Comparison of ENCODE assay signal across 19 cellular contexts in genomic region chr1:185224132-185224531, GRCh38.
DNase-seq lines count a peak whose midpoint lies in the region; ATAC-seq, FAIRE-seq and TF ChIP-seq lines count a peak whose summit lies in the region.
"Had no signal": no experiment of that assay in that cellular context is flagged by ENCODE, and none has a peak within 500 bp of the region (broad histone marks: within the 10 kb centered on the region; RNA-seq: fewer than 3 reads in every experiment).

No MANE protein-coding gene starts in this region.

- no peak overlapping the region for H3K56ac ChIP-seq in mesendoderm (ENCODE audit: low read length)

- peaks cover 18% of the 10 kb centered on the region for H3K9me3 Mint-ChIP-seq in WTC11
- H3K9me3 Mint-ChIP-seq in endothelial cell (ENCODE audit: unreplicated experiment): no peaks in the 10 kb centered on the region
- H3K9me3 Mint-ChIP-seq: CD8-positive, alpha-beta T cell had no signal

- H3K36me3 ChIP-seq in HEK293 (ENCODE audit: control insufficient read depth in 2 of 2, insufficient read depth in 1 of 2, low read length in 2 of 2) (peaks cover 0 to 3% of the 10 kb centered on the region in 2 experiments; a peak in 2 of 3 replicates), mesendoderm (ENCODE audit: control insufficient read depth, insufficient read depth, low read length) (no peaks in the 10 kb centered on the region)
- H3K36me3 ChIP-seq: HAP-1 had no signal

- no peak overlapping the region for H3K4me3 ChIP-seq in A549
- no peak overlapping the region for H3K4me3 ChIP-seq in HEK293 (ENCODE audit: low read depth, low read length)
- no peak overlapping the region for H3K4me3 ChIP-seq in mesendoderm (ENCODE audit: low read length)
- H3K4me3 ChIP-seq: GM23338, HAP-1 had no signal

- ATAC-seq in A549 (no peak), WTC11 (no peak), GM19328 (IDR thresholded peaks at IDR 0.05; ENCODE audit: unreplicated experiment) (no peak)
- ATAC-seq: CD8-positive, alpha-beta T cell; GM23338 had no signal

- no peaks in the 10 kb centered on the region for H3K79me1 ChIP-seq in mesendoderm (ENCODE audit: low read length)

- 47% methylated on average over 1 of the region's 1 CpG for WGBS in A549 (ENCODE audit: missing lambda C conversion rate)
- no CpG with 5 or more reads among the region's 1 CpG for WGBS in mesendoderm (ENCODE audit: extremely low coverage, insufficient coverage, low lambda C conversion rate)

- H3K79me2 ChIP-seq in mesendoderm (ENCODE audit: control insufficient read depth, insufficient read depth, low read length): no peaks in the 10 kb centered on the region

- H4K8ac ChIP-seq in mesendoderm (ENCODE audit: low read depth, low read length): no peak overlapping the region

- no peak overlapping the region for H3K4me3 Mint-ChIP-seq in WTC11
- peak overlapping the region; percentile 19 for H3K4me3 Mint-ChIP-seq in endothelial cell (ENCODE audit: unreplicated experiment)
- H3K4me3 Mint-ChIP-seq: CD8-positive, alpha-beta T cell; GM23338 had no signal

- H3K23ac ChIP-seq in mesendoderm (ENCODE audit: low read length): no peak overlapping the region

- TF ChIP-seq EP300 in A549 (IDR thresholded peaks at IDR 0.05): no peak

- no peaks in the 10 kb centered on the region for H3K27me3 ChIP-seq in mesendoderm (ENCODE audit: insufficient read depth, low read length, poor library complexity)

- no peak for TF ChIP-seq RAD21 in A549 (conservative IDR thresholded peaks at IDR 0.05 in 1 of 2, IDR thresholded peaks at IDR 0.05 in 1 of 2)

- no peak overlapping the region for H2AK5ac ChIP-seq in mesendoderm (ENCODE audit: low read length)

- H3K27ac Mint-ChIP-seq in WTC11 (no peak overlapping the region), endothelial cell (ENCODE audit: unreplicated experiment) (no peak overlapping the region)
- H3K27ac Mint-ChIP-seq: CD8-positive, alpha-beta T cell; GM23338 had no signal

- H3K9me3 ChIP-seq in A549 (peaks cover 10% of the 10 kb centered on the region), HEK293 (ENCODE audit: control insufficient read depth, insufficient read depth, low read depth, low read length) (no peaks in the 10 kb centered on the region)
- H3K9me3 ChIP-seq: Caco-2, HAP-1 had no signal

- no peak for TF ChIP-seq POLR2A in A549 (IDR thresholded peaks at IDR 0.05; ENCODE audit: low read length)

- H3K4me2 ChIP-seq in A549: no peak overlapping the region
- H3K4me2 ChIP-seq in mesendoderm (ENCODE audit: low read length): no peak overlapping the region
- H3K4me2 ChIP-seq: GM23338 had no signal

- H3K9ac ChIP-seq in mesendoderm (ENCODE audit: low read length): no peak overlapping the region

- H3K27ac ChIP-seq in A549 (no peak overlapping the region), HEK293 (ENCODE audit: extremely low read depth, low read depth, low read length) (no peak overlapping the region), mesendoderm (ENCODE audit: low read depth, low read length) (no peak overlapping the region)

- no peak overlapping the region for H2BK120ac ChIP-seq in mesendoderm (ENCODE audit: low read depth, low read length)

- POLR2A ChIA-PET in A549 (lab: Yijun Ruan, JAX): no interaction called here
- POLR2A ChIA-PET in HEK293 (lab: Yijun Ruan, JAX): no interaction called here
- POLR2A ChIA-PET in WTC11 (lab: Charles Lee): no interaction called here

- H3K4me1 Mint-ChIP-seq in WTC11 (peaks cover 8% of the 10 kb centered on the region), endothelial cell (ENCODE audit: unreplicated experiment) (peaks cover 4% of the 10 kb centered on the region)

- CTCF ChIA-PET in A549 (lab: Yijun Ruan, JAX): interaction anchor here (0.6 kb wide), 1 partner anchor 356 kb away, joined by 3 read pairs; no protein-coding TSS in a partner anchor
- CTCF ChIA-PET in HEK293 (lab: Yijun Ruan, JAX): no interaction called here
- CTCF ChIA-PET in WTC11 (lab: Charles Lee): no interaction called here

- no peak overlapping the region for H3K4ac ChIP-seq in mesendoderm (ENCODE audit: low read depth, low read length)

- no peak overlapping the region for H2BK5ac ChIP-seq in mesendoderm (ENCODE audit: low read length)

- DNase-seq in A549 (ENCODE audit: low read depth in 1 of 2, low spot score in 1 of 2) (no peak), WTC11 (ENCODE audit: low spot score) (no peak), endothelial cell (ENCODE audit: low spot score) (no peak), mesendoderm (no peak)
- DNase-seq in stimulated activated CD4-positive, alpha-beta T cell treated with anti-CD3 and anti-CD28 coated beads, Interleukin-12 subunit alpha, Interleukin-12 subunit beta, amount 100 ng/mL, for 4 hours: no peak
- DNase-seq: 8988T; C1 segment of cervical spinal cord; Caco-2; CD8-positive, alpha-beta T cell; DMS153; DND-41 had no signal

- H3K27me3 Mint-ChIP-seq in WTC11 (ENCODE audit: low read depth) (no peaks in the 10 kb centered on the region), endothelial cell (ENCODE audit: unreplicated experiment) (no peaks in the 10 kb centered on the region)

- H3K36me3 Mint-ChIP-seq in WTC11 (peaks cover 18% of the 10 kb centered on the region), endothelial cell (ENCODE audit: low read depth, unreplicated experiment) (peaks cover 31% of the 10 kb centered on the region)

- H2BK15ac ChIP-seq in mesendoderm (replicated peaks; ENCODE audit: low read depth): no peak overlapping the region

- H3K4me1 ChIP-seq in A549: no peaks in the 10 kb centered on the region
- no peaks in the 10 kb centered on the region for H3K4me1 ChIP-seq in HEK293 (ENCODE audit: control insufficient read depth, insufficient read depth, low read length)
- H3K4me1 ChIP-seq in mesendoderm (ENCODE audit: control insufficient read depth, low read depth, low read length): no peaks in the 10 kb centered on the region
- H3K4me1 ChIP-seq: Caco-2 had no signal

- no peak for FAIRE-seq in A549 (lab: Jason Lieb, UNC)
- FAIRE-seq: G401.6, GM12892, GM19239, H54 had no signal

- no peak overlapping the region for H3K18ac ChIP-seq in mesendoderm (ENCODE audit: low read length)

- no peak overlapping the region for H4K5ac ChIP-seq in mesendoderm (ENCODE audit: low read length)

- no peak for TF ChIP-seq CTCF in A549 (IDR thresholded peaks at IDR 0.05)
- no peak for TF ChIP-seq CTCF in HEK293 (tag by site-specific recombination; IDR thresholded peaks at IDR 0.05)
- TF ChIP-seq CTCF in WTC11 (IDR thresholded peaks at IDR 0.05): no peak
- TF ChIP-seq CTCF in endothelial cell (IDR thresholded peaks at IDR 0.05; ENCODE audit: unreplicated experiment): no peak

TF ChIP-seq in A549, 52 proteins besides CTCF, POLR2A, EP300 and RAD21 (continues in another document):
- TF ChIP-seq KDM1A (IDR thresholded peaks at IDR 0.05; ENCODE audit: low read depth): peak; percentile 68; the same call in 1 of the 2 replicates
- TF ChIP-seq MAFK (IDR thresholded peaks at IDR 0.05; ENCODE audit: partially characterized antibody): no peak
- TF ChIP-seq RNF2 (IDR thresholded peaks at IDR 0.05; ENCODE audit: borderline replicate concordance, low read depth): no peak
- TF ChIP-seq FOSL2 (IDR thresholded peaks at IDR 0.05): no peak
- TF ChIP-seq FOSL2 (CRISPR knock-in tag; IDR thresholded peaks at IDR 0.05): no peak
- no peak for TF ChIP-seq E2F6 (IDR thresholded peaks at IDR 0.05; ENCODE audit: borderline replicate concordance, low read depth)
- TF ChIP-seq RCOR1 (IDR thresholded peaks at IDR 0.05; ENCODE audit: low read depth, low read length): no peak
- TF ChIP-seq FOSB (CRISPR knock-in tag; IDR thresholded peaks at IDR 0.05): no peak

TF ChIP-seq in HEK293, 187 proteins besides CTCF, POLR2A, EP300 and RAD21 (continues in another document):
- TF ChIP-seq ZNF555 (tag by site-specific recombination; conservative IDR thresholded peaks at IDR 0.05) (no peak), ZNF140 (tag by site-specific recombination; IDR thresholded peaks at IDR 0.05) (no peak), ZXDB (tag by site-specific recombination; IDR thresholded peaks at IDR 0.05) (no peak), SETDB1 (IDR thresholded peaks at IDR 0.05; ENCODE audit: insufficient read length, low read length) (peak; percentile 55)

TF ChIP-seq in WTC11, 78 proteins besides CTCF, POLR2A, EP300 and RAD21:
- TF ChIP-seq GTF2I (CRISPR knock-in tag; conservative IDR thresholded peaks at IDR 0.05): 0 out of 2 replicates have a peak, but pooled peaks have one; percentile 23
- no peak for TF ChIP-seq PRRX2 (CRISPR knock-in tag; IDR thresholded peaks at IDR 0.05)
- no peak for TF ChIP-seq ZBTB43 (CRISPR knock-in tag; IDR thresholded peaks at IDR 0.05)
- no peak for TF ChIP-seq PREB (CRISPR knock-in tag; IDR thresholded peaks at IDR 0.05; ENCODE audit: borderline replicate concordance)
